In genomic region chr1:32939655-32940371, GRCh38 we compare ENCODE assay signal across 8 cellular contexts. TPM values are rescaled to one million over a fixed set of nuclear protein-coding genes. Genes with fewer than 3 reads are reported as not detected.
DNase-seq lines count a peak whose midpoint lies in the region; ATAC-seq, FAIRE-seq and TF ChIP-seq lines count a peak whose summit lies in the region.

No MANE protein-coding gene starts in this region.

- no peaks in the 10 kb centered on the region for H3K4me1 ChIP-seq in HEK293 (ENCODE audit: control insufficient read depth, insufficient read depth, low read length)

- no peak overlapping the region for H3K27ac ChIP-seq in HEK293 (ENCODE audit: extremely low read depth, low read depth, low read length)

- CTCF ChIA-PET in HEK293 (lab: Yijun Ruan, JAX) = interaction anchor here (0.6 to 3.0 kb wide), 3 partner anchors 68 to 146 kb away, joined by 4 to 9 read pairs (median 4); no protein-coding TSS in a partner anchor

- ATAC-seq in GM18519 (IDR thresholded peaks at IDR 0.05; ENCODE audit: low FRiP score, unreplicated experiment) = no peak

- DNase-seq in SIG-M5 treated with dmso at 0.1 percent for 504 hours (lab: John Stamatoyannopoulos, UW; ENCODE audit: unreplicated experiment) (peak; percentile 79), fibroblast of the aortic adventitia (ENCODE audit: low read depth) (peak; percentile 95), skeletal muscle cell (ENCODE audit: low read depth) (peak; percentile 76), DMS79 treated with DMSO at 0.1 percent for 48 hours (lab: John Stamatoyannopoulos, UW) (no peak), SKM-1 (lab: John Stamatoyannopoulos, UW; ENCODE audit: unreplicated experiment) (no peak), HTR-8/SVneo (ENCODE audit: insufficient read length, low spot score) (no peak)

- H3K4me3 ChIP-seq in HEK293 (ENCODE audit: low read depth, low read length) = no peak overlapping the region
- no peak overlapping the region for H3K4me3 ChIP-seq in fibroblast of the aortic adventitia (ENCODE audit: low read depth, low read length)
- no peak overlapping the region for H3K4me3 ChIP-seq in skeletal muscle cell (ENCODE audit: low read depth, low read length)

- POLR2A ChIA-PET in HEK293 (lab: Yijun Ruan, JAX) = interaction anchor here (1.5 kb wide), 1 partner anchor 25 kb away, joined by 4 read pairs; the partner anchor contains the start of gene RNF19B

- peaks cover 16 to 92% of the 10 kb centered on the region in 2 experiments for H3K36me3 ChIP-seq in HEK293 (ENCODE audit: control insufficient read depth in 2 of 2, insufficient read depth in 1 of 2, low read length in 2 of 2)

- H3K9me3 ChIP-seq in HEK293 (ENCODE audit: control insufficient read depth, insufficient read depth, low read depth, low read length) = no peaks in the 10 kb centered on the region

- no peak for FAIRE-seq in HTR-8/SVneo (lab: Jason Lieb, UNC)

- TF ChIP-seq CTCF in HEK293 (tag by site-specific recombination; IDR thresholded peaks at IDR 0.05) (no peak), fibroblast of the aortic adventitia (IDR thresholded peaks at IDR 0.05; ENCODE audit: insufficient read depth, low read length) (peak; percentile 13)

TF ChIP-seq in HEK293, 187 proteins besides CTCF, POLR2A, EP300 and RAD21:
- TF ChIP-seq ZNF280D (tag by site-specific recombination; IDR thresholded peaks at IDR 0.05) = no peak
- TF ChIP-seq ZNF626 (tag by site-specific recombination; IDR thresholded peaks at IDR 0.05) = no peak
- TF ChIP-seq ZNF692 (tag by site-specific recombination; IDR thresholded peaks at IDR 0.05) = no peak
- no peak for TF ChIP-seq ZNF571 (tag by site-specific recombination; IDR thresholded peaks at IDR 0.05)
- TF ChIP-seq SP2 (tag by site-specific recombination; IDR thresholded peaks at IDR 0.05) = no peak
- TF ChIP-seq SP7 (tag by site-specific recombination; IDR thresholded peaks at IDR 0.05) = peak; percentile 61; the same call in 1 of the 2 replicates
- TF ChIP-seq ZNF121 (tag by site-specific recombination; IDR thresholded peaks at IDR 0.05) = no peak
- TF ChIP-seq ZFHX2 (tag by site-specific recombination; conservative IDR thresholded peaks at IDR 0.05) = peak; percentile 56
- TF ChIP-seq ZNF398 (tag by site-specific recombination; IDR thresholded peaks at IDR 0.05) = no peak
- TF ChIP-seq PRDM4 (tag by site-specific recombination; IDR thresholded peaks at IDR 0.05) = no peak
- TF ChIP-seq EGR2 (tag by site-specific recombination; IDR thresholded peaks at IDR 0.05; ENCODE audit: low read depth) = peak; percentile 36; the same call in 1 of the 2 replicates
- no peak for TF ChIP-seq ZNF510 (tag by site-specific recombination; IDR thresholded peaks at IDR 0.05; ENCODE audit: insufficient replicate concordance)

RNA-seq across cellular contexts. Expression of gene RNF19B, which starts 24.8 kb away (rescaled TPM):
- total RNA-seq in fibroblast of the aortic adventitia (ENCODE audit: low replicate concordance) = 8.5 and 23.0 TPM in 2 replicates

RNA-seq across cellular contexts. Expression of gene TMEM54, which starts 38.6 kb away (rescaled TPM):
- 33.1 and 38.4 TPM in 2 replicates for total RNA-seq in fibroblast of the aortic adventitia (ENCODE audit: low replicate concordance)

RNA-seq across cellular contexts. Expression of gene HPCA, which starts 53.5 kb away (rescaled TPM):
- 0.49 TPM in 1 of 2 replicates, not detected in the other for total RNA-seq in fibroblast of the aortic adventitia (ENCODE audit: low replicate concordance)

Comparison
In these comparisons a context has a peak if more than half of its experiments do, and no peak if none do; other contexts are left out.
1. DNase-seq: peak in SIG-M5 treated with dmso at 0.1 percent for 504 hours (single experiment), fibroblast of the aortic adventitia (single experiment) and skeletal muscle cell (single experiment); none in DMS79 treated with DMSO at 0.1 percent for 48 hours (single experiment), SKM-1 (single experiment) and HTR-8/SVneo (single experiment).